In genomic region chr6:87049779-87050178, GRCh38 we compare ENCODE assay signal across 20 cellular contexts. TPM values are rescaled to one million over a fixed set of nuclear protein-coding genes. Genes with fewer than 3 reads are reported as not detected.
"Had no signal": no experiment of that assay in that cellular context is flagged by ENCODE, and none has a peak within 500 bp of the region (broad histone marks: within the 10 kb centered on the region; RNA-seq: fewer than 3 reads in every experiment).

No MANE protein-coding gene starts in this region.

- H3K36me3 ChIP-seq: left ventricle myocardium inferior, tibial nerve, uterus had no signal

- H3K9me3 Mint-ChIP-seq: activated CD4-positive, alpha-beta T cell treated with anti-CD3 and anti-CD28 coated beads, Interleukin-2, amount 10 ng/mL, durations not matched to agents 7 days and 5 days; activated naive CD8-positive, alpha-beta T cell treated with anti-CD3 and anti-CD28 coated beads for 36 hours; brain; central memory CD8-positive, alpha-beta T cell; dendritic cell treated with granulocyte-macrophage colony-stimulating factor and Interleukin-4, amounts not matched to agents 40 ng/mL and 50 ng/mL, for 4 days; effector memory CD8-positive, alpha-beta T cell; memory B cell; naive thymus-derived CD8-positive, alpha-beta T cell; stimulated activated effector memory CD8-positive, alpha-beta T cell treated with anti-CD3 and anti-CD28 coated beads, Interleukin-12 subunit alpha, Interleukin-12 subunit beta, amount 100 ng/mL, for 72 hours had no signal

- H3K9ac ChIP-seq: parathyroid adenoma had no signal

- H3K4me1 Mint-ChIP-seq: activated CD4-positive, alpha-beta T cell treated with anti-CD3 and anti-CD28 coated beads, Interleukin-2, amount 10 ng/mL, durations not matched to agents 7 days and 5 days; activated naive CD8-positive, alpha-beta T cell treated with anti-CD3 and anti-CD28 coated beads for 36 hours; brain; central memory CD8-positive, alpha-beta T cell; stimulated activated effector memory CD8-positive, alpha-beta T cell treated with anti-CD3 and anti-CD28 coated beads, Interleukin-12 subunit alpha, Interleukin-12 subunit beta, amount 100 ng/mL, for 72 hours had no signal

- H3K27ac ChIP-seq: foreskin keratinocyte, left ventricle myocardium inferior, parathyroid adenoma, tibial nerve, uterus had no signal

- H2AFZ ChIP-seq: parathyroid adenoma had no signal

- H3K4me3 Mint-ChIP-seq: activated CD4-positive, alpha-beta T cell treated with anti-CD3 and anti-CD28 coated beads, Interleukin-2, amount 10 ng/mL, durations not matched to agents 7 days and 5 days; activated naive CD8-positive, alpha-beta T cell treated with anti-CD3 and anti-CD28 coated beads for 36 hours; brain; central memory CD8-positive, alpha-beta T cell; dendritic cell treated with granulocyte-macrophage colony-stimulating factor and Interleukin-4, amounts not matched to agents 40 ng/mL and 50 ng/mL, for 4 days; effector memory CD8-positive, alpha-beta T cell; memory B cell; naive thymus-derived CD8-positive, alpha-beta T cell; stimulated activated effector memory CD8-positive, alpha-beta T cell treated with anti-CD3 and anti-CD28 coated beads, Interleukin-12 subunit alpha, Interleukin-12 subunit beta, amount 100 ng/mL, for 72 hours had no signal

- H3K27me3 Mint-ChIP-seq: memory B cell had no signal

- H3K4me3 ChIP-seq: left ventricle myocardium inferior, mucosa of descending colon, tibial nerve, uterus had no signal

- H3K4me1 ChIP-seq: foreskin keratinocyte, left ventricle myocardium inferior, parathyroid adenoma, tibial nerve, uterus had no signal

- H3K9me3 ChIP-seq: left ventricle myocardium inferior, mucosa of descending colon, tibial nerve, uterus had no signal

- H3K27ac Mint-ChIP-seq: activated CD4-positive, alpha-beta T cell treated with anti-CD3 and anti-CD28 coated beads, Interleukin-2, amount 10 ng/mL, durations not matched to agents 7 days and 5 days; activated naive CD8-positive, alpha-beta T cell treated with anti-CD3 and anti-CD28 coated beads for 36 hours; brain; dendritic cell treated with granulocyte-macrophage colony-stimulating factor and Interleukin-4, amounts not matched to agents 40 ng/mL and 50 ng/mL, for 4 days; effector memory CD8-positive, alpha-beta T cell; memory B cell; naive thymus-derived CD8-positive, alpha-beta T cell; stimulated activated effector memory CD8-positive, alpha-beta T cell treated with anti-CD3 and anti-CD28 coated beads, Interleukin-12 subunit alpha, Interleukin-12 subunit beta, amount 100 ng/mL, for 72 hours had no signal

- H3K79me2 ChIP-seq: parathyroid adenoma had no signal

- DNase-seq: activated CD4-positive, alpha-beta T cell treated with anti-CD3 and anti-CD28 coated beads, Interleukin-2, amount 10 ng/mL, durations not matched to agents 7 days and 5 days; activated CD4-positive, CD25-positive, alpha-beta regulatory T cell; activated CD8-positive, alpha-beta memory T cell treated with anti-CD3 and anti-CD28 coated beads, Interleukin-2, amount 50 U/mL, for 48 hours; activated naive CD8-positive, alpha-beta T cell treated with anti-CD3 and anti-CD28 coated beads for 36 hours; effector memory CD8-positive, alpha-beta T cell; foreskin keratinocyte; glutamatergic neuron; left ventricle myocardium inferior; mucosa of descending colon; naive thymus-derived CD8-positive, alpha-beta T cell; uterus had no signal

- ATAC-seq: effector memory CD8-positive, alpha-beta T cell; foreskin keratinocyte; mucosa of descending colon; naive thymus-derived CD8-positive, alpha-beta T cell; stimulated activated effector memory CD8-positive, alpha-beta T cell treated with anti-CD3 and anti-CD28 coated beads, Interleukin-12 subunit alpha, Interleukin-12 subunit beta, amount 100 ng/mL, for 72 hours had no signal

- H3K27me3 ChIP-seq: tibial nerve, uterus had no signal

- H3K36me3 Mint-ChIP-seq: activated naive CD8-positive, alpha-beta T cell treated with anti-CD3 and anti-CD28 coated beads for 36 hours; brain; memory B cell; naive thymus-derived CD8-positive, alpha-beta T cell; stimulated activated effector memory CD8-positive, alpha-beta T cell treated with anti-CD3 and anti-CD28 coated beads, Interleukin-12 subunit alpha, Interleukin-12 subunit beta, amount 100 ng/mL, for 72 hours had no signal

RNA-seq across cellular contexts. Expression of gene CGA, which starts 45.1 kb away (rescaled TPM):
- total RNA-seq: activated CD4-positive, alpha-beta T cell treated with anti-CD3 and anti-CD28 coated beads, Interleukin-2, amount 10 ng/mL, durations not matched to agents 7 days and 5 days; activated naive CD8-positive, alpha-beta T cell treated with anti-CD3 and anti-CD28 coated beads for 36 hours; foreskin keratinocyte; kidney epithelial cell; left ventricle myocardium inferior; mucosa of descending colon; naive thymus-derived CD8-positive, alpha-beta T cell; subcutaneous adipose tissue; tibial nerve; uterus had no signal
- polyA plus RNA-seq: foreskin keratinocyte; naive thymus-derived CD8-positive, alpha-beta T cell had no signal
